ENCODE assay signal across 15 cellular contexts in the genomic region with DNA sequence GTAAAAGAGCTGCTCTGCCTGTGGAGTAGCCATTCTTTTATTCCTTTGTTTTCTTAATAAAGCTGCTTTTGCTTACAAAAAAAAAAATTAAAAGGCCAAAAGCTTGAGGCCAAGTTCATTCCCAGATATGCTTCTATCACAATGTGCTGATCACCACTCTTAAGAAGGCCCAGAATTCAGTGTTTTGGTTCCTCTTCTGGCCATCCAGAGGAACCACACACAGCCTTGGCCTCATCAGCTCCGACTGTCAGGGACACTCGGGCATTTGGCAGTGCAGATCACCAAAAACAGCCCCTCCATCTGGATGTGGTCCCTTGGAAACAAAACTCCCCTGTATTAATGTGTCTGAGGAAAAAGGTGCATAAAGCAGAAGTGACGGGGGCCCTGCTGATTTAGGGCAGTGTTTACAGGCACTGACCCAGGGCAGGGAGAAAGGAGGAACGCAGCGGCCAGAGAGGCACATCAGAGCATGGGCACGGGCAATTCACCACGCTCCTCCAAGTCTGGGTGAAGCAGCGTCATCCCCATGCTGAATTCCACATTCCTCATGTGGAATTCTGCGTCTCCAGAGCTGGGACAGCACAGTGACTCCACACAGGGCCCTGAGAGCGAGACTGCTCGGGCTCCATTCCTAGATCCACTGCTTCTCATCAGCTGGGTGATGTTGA. TPM values are rescaled to one million over a fixed set of nuclear protein-coding genes. Genes with fewer than 3 reads are reported as not detected.
"Had no signal": no experiment of that assay in that cellular context is flagged by ENCODE, and none has a peak within 500 bp of the region (broad histone marks: within the 10 kb centered on the region; RNA-seq: fewer than 3 reads in every experiment).

No MANE protein-coding gene starts in this region.

- H3K4me3 ChIP-seq: coronary artery, tibial nerve had no signal

- DNase-seq: activated CD4-positive, alpha-beta T cell treated with anti-CD3 and anti-CD28 coated beads, Interleukin-2, amount 50 U/mL, for 1 hour; activated naive CD4-positive, alpha-beta T cell treated with anti-CD3 and anti-CD28 coated beads, Interleukin-2, amount 10 ng/mL, durations not matched to agents 7 days and 5 days; activated T-cell treated with anti-CD3 and anti-CD28 coated beads for 4 hours; effector memory CD4-positive, alpha-beta T cell; foreskin keratinocyte; immature natural killer cell; mammary epithelial cell; naive thymus-derived CD8-positive, alpha-beta T cell; nucleus accumbens; stimulated activated CD4-positive, alpha-beta T cell treated with anti-CD3 and anti-CD28 coated beads, Interleukin-12 subunit alpha, Interleukin-12 subunit beta, amount 100 ng/mL, for 4 hours; stimulated activated CD4-positive, alpha-beta T cell treated with anti-CD3 and anti-CD28 coated beads, Interleukin-2, amount 100 ng/mL, for 24 hours had no signal

- H3K4me1 ChIP-seq: foreskin keratinocyte had no signal

- H3K27ac Mint-ChIP-seq: activated naive CD4-positive, alpha-beta T cell treated with anti-CD3 and anti-CD28 coated beads, Interleukin-2, amount 10 ng/mL, durations not matched to agents 7 days and 5 days; progenitor cell of endocrine pancreas had no signal

- H3K9me3 Mint-ChIP-seq: activated naive CD4-positive, alpha-beta T cell treated with anti-CD3 and anti-CD28 coated beads, Interleukin-2, amount 10 ng/mL, durations not matched to agents 7 days and 5 days; immature natural killer cell; naive thymus-derived CD8-positive, alpha-beta T cell had no signal

- ATAC-seq: activated CD4-positive, CD25-positive, alpha-beta regulatory T cell treated with anti-CD3 and anti-CD28 coated beads, Interleukin-2, amount 50 U/mL, for 24 hours; foreskin keratinocyte; naive thymus-derived CD8-positive, alpha-beta T cell had no signal

- H3K9me3 ChIP-seq: tibial nerve had no signal

- H3K27me3 Mint-ChIP-seq: activated naive CD4-positive, alpha-beta T cell treated with anti-CD3 and anti-CD28 coated beads, Interleukin-2, amount 10 ng/mL, durations not matched to agents 7 days and 5 days; naive thymus-derived CD8-positive, alpha-beta T cell; progenitor cell of endocrine pancreas had no signal

- H3K27me3 ChIP-seq: foreskin keratinocyte, tibial nerve had no signal

- H3K4me3 Mint-ChIP-seq: activated naive CD4-positive, alpha-beta T cell treated with anti-CD3 and anti-CD28 coated beads, Interleukin-2, amount 10 ng/mL, durations not matched to agents 7 days and 5 days; immature natural killer cell; naive thymus-derived CD8-positive, alpha-beta T cell had no signal

- H3K27ac ChIP-seq: coronary artery, foreskin keratinocyte had no signal

- H3K4me1 Mint-ChIP-seq: activated naive CD4-positive, alpha-beta T cell treated with anti-CD3 and anti-CD28 coated beads, Interleukin-2, amount 10 ng/mL, durations not matched to agents 7 days and 5 days had no signal

RNA-seq across cellular contexts. Expression of gene ATP5MGL, which starts 43.4 kb away (rescaled TPM):
- polyA plus RNA-seq: foreskin keratinocyte, mammary epithelial cell had no signal
